In genomic region chr5:67536892-67537291, GRCh38 we compare ENCODE assay signal across 18 cellular contexts.
DNase-seq lines count a peak whose midpoint lies in the region; ATAC-seq and TF ChIP-seq lines count a peak whose summit lies in the region.
"Had no signal": no experiment of that assay in that cellular context is flagged by ENCODE, and none has a peak within 500 bp of the region (broad histone marks: within the 10 kb centered on the region; RNA-seq: fewer than 3 reads in every experiment).

No MANE protein-coding gene starts in this region.

- peak; percentile 70 for ATAC-seq in Right ventricle myocardium superior (ENCODE audit: poor library complexity)

- H3K27ac Mint-ChIP-seq in progenitor cell of endocrine pancreas: no peak overlapping the region
- H3K27ac Mint-ChIP-seq: activated CD8-positive, alpha-beta memory T cell treated with anti-CD3 and anti-CD28 coated beads, Interleukin-2, amount 10 ng/mL, durations not matched to agents 7 days and 5 days; CD14-positive monocyte had no signal

- no peak for TF ChIP-seq CTCF in fibroblast of pulmonary artery (IDR thresholded peaks at IDR 0.05; ENCODE audit: low read length, missing control alignments)
- no peak for TF ChIP-seq CTCF in uterus (IDR thresholded peaks at IDR 0.05)
- no peak for TF ChIP-seq CTCF in progenitor cell of endocrine pancreas (IDR thresholded peaks at IDR 0.05; ENCODE audit: unreplicated experiment)

- H3K4me3 Mint-ChIP-seq in progenitor cell of endocrine pancreas (ENCODE audit: low read depth): no peak overlapping the region
- H3K4me3 Mint-ChIP-seq: activated CD8-positive, alpha-beta memory T cell treated with anti-CD3 and anti-CD28 coated beads, Interleukin-2, amount 10 ng/mL, durations not matched to agents 7 days and 5 days; CD14-positive monocyte; memory B cell had no signal

- H3K36me3 Mint-ChIP-seq in progenitor cell of endocrine pancreas (ENCODE audit: insufficient read depth): no peaks in the 10 kb centered on the region
- H3K36me3 Mint-ChIP-seq: activated CD8-positive, alpha-beta memory T cell treated with anti-CD3 and anti-CD28 coated beads, Interleukin-2, amount 10 ng/mL, durations not matched to agents 7 days and 5 days; CD14-positive monocyte; memory B cell had no signal

- H3K4me1 ChIP-seq in uterus: no peaks in the 10 kb centered on the region

- no peaks in the 10 kb centered on the region for H3K9me3 Mint-ChIP-seq in progenitor cell of endocrine pancreas (ENCODE audit: low read depth)
- H3K9me3 Mint-ChIP-seq: memory B cell had no signal

- H3K9me3 ChIP-seq in uterus: no peaks in the 10 kb centered on the region
- H3K9me3 ChIP-seq: gastroesophageal sphincter had no signal

- H3K36me3 ChIP-seq in uterus: no peaks in the 10 kb centered on the region
- H3K36me3 ChIP-seq: gastroesophageal sphincter had no signal

- peaks cover 19% of the 10 kb centered on the region for H3K4me1 Mint-ChIP-seq in progenitor cell of endocrine pancreas (ENCODE audit: low read depth)
- H3K4me1 Mint-ChIP-seq: activated CD8-positive, alpha-beta memory T cell treated with anti-CD3 and anti-CD28 coated beads, Interleukin-2, amount 10 ng/mL, durations not matched to agents 7 days and 5 days; CD14-positive monocyte; memory B cell had no signal

- H3K4me3 ChIP-seq in fibroblast of pulmonary artery (replicated peaks; ENCODE audit: low read depth, low read length): no peak overlapping the region
- peak overlapping the region in 1 of 2 donors; percentile 23 for H3K4me3 ChIP-seq in uterus

- H3K27me3 Mint-ChIP-seq in progenitor cell of endocrine pancreas: no peaks in the 10 kb centered on the region
- H3K27me3 Mint-ChIP-seq: activated CD8-positive, alpha-beta memory T cell treated with anti-CD3 and anti-CD28 coated beads, Interleukin-2, amount 10 ng/mL, durations not matched to agents 7 days and 5 days; memory B cell had no signal

- no peaks in the 10 kb centered on the region for H3K27me3 ChIP-seq in uterus
- H3K27me3 ChIP-seq: gastroesophageal sphincter had no signal

- intact Hi-C loops in Right ventricle myocardium superior (cut with DNase I) (no loop called here), cardiac septum (cut with DNase I) (loop anchor here (10.0 kb wide), 1 partner anchor 718 kb away; no protein-coding TSS in a partner anchor), uterus (cut with DNase I; ENCODE audit: low total_unique reads) (no loop called here)

- no peak for DNase-seq in Right ventricle myocardium superior
- no peak for DNase-seq in cardiac septum (ENCODE audit: low spot score)
- DNase-seq in fibroblast of pulmonary artery (ENCODE audit: low read depth): peak; percentile 8
- peak; percentile 31 for DNase-seq in myocyte (ENCODE audit: low read depth)
- no peak for DNase-seq in uterus
- DNase-seq in MV-4-11 (lab: John Stamatoyannopoulos, UW): no peak
- no peak for DNase-seq in progenitor cell of endocrine pancreas (ENCODE audit: low spot score, unreplicated experiment)
- DNase-seq in hepatic stellate cell (ENCODE audit: low spot score): no peak
- DNase-seq: activated CD4-positive, CD25-positive, alpha-beta regulatory T cell treated with anti-CD3 and anti-CD28 coated beads, Interleukin-2, amount 50 U/mL, for 72 hours; activated CD8-positive, alpha-beta memory T cell treated with anti-CD3 and anti-CD28 coated beads, Interleukin-2, amount 10 ng/mL, durations not matched to agents 7 days and 5 days; activated effector memory CD4-positive, alpha-beta T cell treated with anti-CD3 and anti-CD28 coated beads, Interleukin-2, amount 50 U/mL, for 16 hours; amygdala; GOT3; IMR-90; NCI-H526 had no signal

- no peak for TF ChIP-seq POLR2A in uterus (IDR thresholded peaks at IDR 0.05)

- H3K27ac ChIP-seq in uterus: peak overlapping the region; percentile 88 to 90

Comparison
In these comparisons a context has a peak if more than half of its experiments do, and no peak if none do; other contexts are left out.
1. DNase-seq: peak in fibroblast of pulmonary artery (single experiment) and myocyte (single experiment); none in Right ventricle myocardium superior (single experiment), cardiac septum (single experiment), uterus (0 of 2), MV-4-11 (single experiment), progenitor cell of endocrine pancreas (single experiment) and hepatic stellate cell (single experiment).